1 cellular context compared by ENCODE assay signal in the genomic region with DNA sequence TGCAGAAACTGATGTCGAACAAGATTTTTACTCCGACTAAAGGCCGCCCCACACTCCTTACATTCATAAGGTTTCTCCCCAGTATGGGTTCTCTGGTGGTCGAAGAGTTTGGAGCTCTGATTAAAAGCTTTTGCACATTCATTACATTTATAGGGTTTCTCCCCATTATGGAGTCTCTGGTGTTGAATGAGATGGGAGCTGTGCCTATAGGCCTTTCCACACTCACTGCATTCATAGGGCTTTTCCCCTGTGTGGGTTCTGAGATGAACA. TPM values are rescaled to one million over a fixed set of nuclear protein-coding genes. Genes with fewer than 3 reads are reported as not detected.
"Had no signal": no experiment of that assay in that cellular context is flagged by ENCODE, and none has a peak within 500 bp of the region (broad histone marks: within the 10 kb centered on the region; RNA-seq: fewer than 3 reads in every experiment).

No MANE protein-coding gene starts in this region.

RNA-seq across cellular contexts. Expression of gene ZKSCAN7, which starts 55.2 kb away (rescaled TPM):
- total RNA-seq: HT-29 had no signal
